Comparison of ENCODE assay signal across 14 cellular contexts in the genomic region with DNA sequence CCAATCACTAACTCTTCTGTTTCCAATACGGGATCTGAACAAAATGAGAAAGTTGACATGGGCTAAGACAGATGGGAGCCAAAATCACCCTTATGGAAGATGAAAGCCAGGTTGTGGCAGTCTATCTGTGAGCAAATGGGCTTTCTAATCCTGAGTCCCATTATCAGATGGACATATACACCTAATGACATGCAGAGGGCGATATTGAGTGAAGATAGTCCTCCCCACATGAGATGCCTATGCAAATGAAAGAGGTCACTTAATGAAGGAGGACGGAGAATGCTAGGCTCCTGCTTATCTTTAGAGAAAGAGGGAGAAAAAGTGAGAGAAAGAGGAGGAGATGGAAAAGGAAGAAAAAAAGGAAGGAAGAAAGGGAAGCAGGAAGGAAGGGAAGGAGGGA.
DNase-seq lines count a peak whose midpoint lies in the region; ATAC-seq and TF ChIP-seq lines count a peak whose summit lies in the region.
"Had no signal": no experiment of that assay in that cellular context is flagged by ENCODE, and none has a peak within 500 bp of the region (broad histone marks: within the 10 kb centered on the region; RNA-seq: fewer than 3 reads in every experiment).

No MANE protein-coding gene starts in this region.

- no peak overlapping the region for H3K4me3 Mint-ChIP-seq in CD14-positive monocyte
- H3K4me3 Mint-ChIP-seq: immature natural killer cell had no signal

- H3K36me3 Mint-ChIP-seq in CD14-positive monocyte: no peaks in the 10 kb centered on the region
- H3K36me3 Mint-ChIP-seq: immature natural killer cell had no signal

- intact Hi-C loops in CD14-positive monocyte (cut with micrococcal nuclease): no loop called here

- peak; percentile 1 for DNase-seq in GM12865 (ENCODE audit: low read depth)
- peak; percentile 3 to 69 for DNase-seq in SJCRH30
- DNase-seq in kidney tubule cell (ENCODE audit: low spot score): peak; percentile 3
- no peak for DNase-seq in CD14-positive monocyte (ENCODE audit: low spot score)
- no peak for DNase-seq in NCI-H146 (lab: John Stamatoyannopoulos, UW)
- DNase-seq: immature natural killer cell; IMR-90; right lobe of liver; SHP77 treated with DMSO at 0.1 percent for 48 hours; stimulated activated naive CD4-positive, alpha-beta T cell treated with Interleukin-2 at 50 U/mL for 16 hours had no signal

- TF ChIP-seq CTCF in GM12865 (IDR thresholded peaks at IDR 0.05; ENCODE audit: insufficient read depth, low read depth, low read length, missing control alignments) (no peak), CD14-positive monocyte (IDR thresholded peaks at IDR 0.05) (no peak)

- peak; percentile 43 for ATAC-seq in HG02642 (IDR thresholded peaks at IDR 0.05; ENCODE audit: poor library complexity, unreplicated experiment)
- no peak for ATAC-seq in GM21528 (IDR thresholded peaks at IDR 0.05; ENCODE audit: low FRiP score, unreplicated experiment)
- ATAC-seq in HG03095 (IDR thresholded peaks at IDR 0.05; ENCODE audit: unreplicated experiment): no peak
- ATAC-seq: right lobe of liver had no signal

- H3K27me3 ChIP-seq in SJCRH30: no peaks in the 10 kb centered on the region
- H3K27me3 ChIP-seq: right lobe of liver had no signal

- H3K9me3 ChIP-seq in SJCRH30 (replicated peaks): no peaks in the 10 kb centered on the region
- H3K9me3 ChIP-seq: right lobe of liver had no signal

- H3K27me3 Mint-ChIP-seq in CD14-positive monocyte (ENCODE audit: low read depth in 3 of 3): peaks cover 0 to 1% (median 0%) of the 10 kb centered on the region in 3 donors

- no peaks in the 10 kb centered on the region for H3K4me1 Mint-ChIP-seq in CD14-positive monocyte
- H3K4me1 Mint-ChIP-seq: immature natural killer cell had no signal

- no peak overlapping the region for H3K4me3 ChIP-seq in GM12865 (ENCODE audit: low read depth, low read length)
- no peak overlapping the region for H3K4me3 ChIP-seq in SJCRH30
- H3K4me3 ChIP-seq: coronary artery, right lobe of liver had no signal

- H3K36me3 ChIP-seq in SJCRH30: no peaks in the 10 kb centered on the region
- H3K36me3 ChIP-seq: right lobe of liver had no signal

- H3K27ac ChIP-seq in SJCRH30: no peak overlapping the region
- H3K27ac ChIP-seq: coronary artery, right lobe of liver had no signal

- H3K9me3 Mint-ChIP-seq in CD14-positive monocyte: peaks cover 0 to 5% (median 2%) of the 10 kb centered on the region in 7 donors

- H3K4me1 ChIP-seq in SJCRH30: no peaks in the 10 kb centered on the region
- H3K4me1 ChIP-seq: right lobe of liver had no signal

- H3K27ac Mint-ChIP-seq in CD14-positive monocyte: peak overlapping the region in 1 of 7 donors; percentile 1
- H3K27ac Mint-ChIP-seq: immature natural killer cell had no signal

Comparison
In these comparisons a context has a peak if more than half of its experiments do, and no peak if none do; other contexts are left out.
1. DNase-seq: peak in GM12865 (single experiment), SJCRH30 (2 of 2) and kidney tubule cell (single experiment); none in CD14-positive monocyte (single experiment) and NCI-H146 (single experiment).